In the genomic region with DNA sequence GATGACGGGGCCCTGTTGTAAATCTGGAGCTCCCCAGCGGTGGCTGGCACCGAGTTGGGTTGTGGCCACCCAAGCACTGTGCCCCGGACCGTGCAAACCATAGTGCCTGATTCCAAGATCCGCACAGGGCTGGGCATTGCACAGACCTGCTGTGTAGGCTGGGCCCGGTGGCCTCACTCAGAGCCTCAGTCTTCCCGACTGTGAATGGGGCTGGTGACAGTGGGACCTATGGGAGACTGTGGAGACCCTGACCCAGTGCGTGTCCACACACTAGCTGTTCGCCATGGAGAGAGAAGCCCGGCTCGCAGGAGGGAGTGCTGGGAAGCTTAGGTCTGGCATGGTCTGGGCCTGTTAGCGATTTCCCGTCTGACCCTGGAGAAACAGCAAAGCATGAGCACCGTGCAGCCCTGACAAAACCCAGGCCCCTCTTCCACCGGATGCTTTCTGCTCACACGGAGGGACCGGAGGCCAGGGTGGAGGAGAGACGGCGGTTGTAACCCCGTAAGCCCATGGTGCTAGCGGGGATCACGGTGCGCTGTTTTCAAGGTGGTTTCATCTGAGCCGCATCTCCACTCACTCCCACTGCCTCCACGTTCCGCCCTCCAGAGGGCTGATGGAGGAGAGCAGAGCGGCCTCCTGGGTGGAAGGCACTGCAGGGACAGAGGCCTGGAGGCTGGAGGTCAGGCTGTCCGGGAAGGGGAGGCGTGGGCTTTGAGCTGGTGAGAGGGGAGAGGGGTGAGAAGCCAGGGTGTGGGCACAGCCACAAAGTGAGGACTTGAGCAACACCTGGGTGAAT, we compare ENCODE assay signal across 15 cellular contexts.
"Had no signal": no experiment of that assay in that cellular context is flagged by ENCODE, and none has a peak within 500 bp of the region (broad histone marks: within the 10 kb centered on the region; RNA-seq: fewer than 3 reads in every experiment).

No MANE protein-coding gene starts in this region.

- DNase-seq: activated CD4-positive, CD25-positive, alpha-beta regulatory T cell treated with anti-CD3 and anti-CD28 coated beads, Interleukin-2, amount 50 U/mL, for 72 hours; activated naive CD4-positive, alpha-beta T cell treated with Interleukin-2 at 50 U/mL for 16 hours; activated T-cell treated with anti-CD3 and anti-CD28 coated beads for 4 hours; hippocampal formation; kidney; left ventricle myocardium inferior; naive thymus-derived CD8-positive, alpha-beta T cell; stimulated activated CD4-positive, alpha-beta T cell treated with anti-CD3 and anti-CD28 coated beads, Interleukin-4, amount 100 ng/mL, for 4 hours; stimulated activated CD8-positive, alpha-beta memory T cell treated with anti-CD3 and anti-CD28 coated beads, Interleukin-4, amount 100 ng/mL, for 48 hours; stimulated activated naive CD8-positive, alpha-beta T cell treated with anti-CD3 and anti-CD28 coated beads, Interleukin-15, amount 100 ng/mL, for 72 hours; upper lobe of left lung had no signal

- H3K4me3 Mint-ChIP-seq: activated T-helper 17 cell treated with anti-CD3 and anti-CD28 coated beads, Interleukin-2, amount 50 U/mL, for 72 hours; naive thymus-derived CD8-positive, alpha-beta T cell; stimulated activated naive CD8-positive, alpha-beta T cell treated with anti-CD3 and anti-CD28 coated beads, Interleukin-15, amount 100 ng/mL, for 72 hours had no signal

- H3K27me3 ChIP-seq: esophagus muscularis mucosa, right atrium auricular region, upper lobe of left lung had no signal

- H3K27me3 Mint-ChIP-seq: activated T-helper 17 cell treated with anti-CD3 and anti-CD28 coated beads, Interleukin-2, amount 50 U/mL, for 72 hours; naive thymus-derived CD8-positive, alpha-beta T cell; stimulated activated naive CD8-positive, alpha-beta T cell treated with anti-CD3 and anti-CD28 coated beads, Interleukin-15, amount 100 ng/mL, for 72 hours had no signal

- H3K4me1 ChIP-seq: upper lobe of left lung had no signal

- H3K9me3 Mint-ChIP-seq: activated T-helper 17 cell treated with anti-CD3 and anti-CD28 coated beads, Interleukin-2, amount 50 U/mL, for 72 hours; naive thymus-derived CD8-positive, alpha-beta T cell; stimulated activated naive CD8-positive, alpha-beta T cell treated with anti-CD3 and anti-CD28 coated beads, Interleukin-15, amount 100 ng/mL, for 72 hours had no signal

- H3K27ac ChIP-seq: esophagus muscularis mucosa, left ventricle myocardium inferior, right atrium auricular region, skin epidermis, upper lobe of left lung had no signal

- H3K9me3 ChIP-seq: esophagus muscularis mucosa, left ventricle myocardium inferior, right atrium auricular region, upper lobe of left lung had no signal

- H3K4me3 ChIP-seq: esophagus muscularis mucosa, left ventricle myocardium inferior, right atrium auricular region, skin epidermis, upper lobe of left lung had no signal

- H3K36me3 Mint-ChIP-seq: naive thymus-derived CD8-positive, alpha-beta T cell had no signal

- H3K27ac Mint-ChIP-seq: activated T-helper 17 cell treated with anti-CD3 and anti-CD28 coated beads, Interleukin-2, amount 50 U/mL, for 72 hours; naive thymus-derived CD8-positive, alpha-beta T cell had no signal

- H3K4me1 Mint-ChIP-seq: activated T-helper 17 cell treated with anti-CD3 and anti-CD28 coated beads, Interleukin-2, amount 50 U/mL, for 72 hours; naive thymus-derived CD8-positive, alpha-beta T cell; stimulated activated naive CD8-positive, alpha-beta T cell treated with anti-CD3 and anti-CD28 coated beads, Interleukin-15, amount 100 ng/mL, for 72 hours had no signal
